ENCODE assay signal across 11 cellular contexts in the genomic region with DNA sequence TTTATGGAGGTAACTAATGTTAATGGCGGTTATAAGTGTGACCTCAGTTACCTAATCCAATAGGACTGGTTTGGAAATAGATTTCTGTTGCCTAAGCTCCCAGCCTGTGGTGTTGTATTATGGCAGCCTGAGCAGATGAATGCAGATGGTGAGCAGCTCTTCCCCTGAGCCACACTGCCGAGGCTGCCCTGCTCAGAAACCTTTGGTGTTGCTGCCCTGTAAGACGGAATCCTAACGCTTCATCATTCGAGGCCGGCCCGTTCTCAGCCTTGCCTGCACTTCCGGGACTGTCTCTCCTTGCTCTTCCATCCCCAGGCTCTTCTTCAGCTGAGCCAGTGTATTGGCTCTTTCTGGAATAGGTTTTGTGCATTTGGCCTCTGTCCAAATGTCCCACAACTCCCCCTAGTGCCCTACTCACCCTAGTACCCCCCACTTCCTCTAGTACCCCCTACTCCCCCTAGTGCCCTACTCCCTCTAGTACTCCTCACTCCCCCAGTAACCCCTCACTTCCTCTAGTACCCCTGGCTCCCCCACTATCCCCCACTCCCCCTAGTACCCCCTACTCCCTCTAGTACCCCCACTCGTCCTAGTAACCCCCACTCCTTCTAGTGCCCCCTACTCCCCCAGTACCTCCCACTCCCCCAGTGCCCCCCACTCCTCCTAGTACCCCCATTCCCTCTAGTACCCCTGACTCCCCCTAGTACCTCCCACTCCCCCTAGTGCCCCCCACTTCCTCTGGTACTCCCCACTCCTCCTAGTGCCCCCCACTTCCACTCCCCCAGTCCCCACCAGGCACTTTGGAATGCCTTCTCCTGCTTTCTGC.
DNase-seq lines count a peak whose midpoint lies in the region; ATAC-seq and TF ChIP-seq lines count a peak whose summit lies in the region.
"Had no signal": no experiment of that assay in that cellular context is flagged by ENCODE, and none has a peak within 500 bp of the region (broad histone marks: within the 10 kb centered on the region; RNA-seq: fewer than 3 reads in every experiment).

No MANE protein-coding gene starts in this region.

- no peak overlapping the region for H2BK120ac ChIP-seq in H9 (ENCODE audit: low read depth, low read length, poor library complexity, severe bottlenecking)

- ATAC-seq in GM21528 (IDR thresholded peaks at IDR 0.05; ENCODE audit: low FRiP score, unreplicated experiment): no peak
- ATAC-seq in HG03460 (IDR thresholded peaks at IDR 0.05; ENCODE audit: unreplicated experiment): no peak

- H2BK12ac ChIP-seq in H9 (ENCODE audit: insufficient read length, low read depth, low read length): no peak overlapping the region

- H3K27ac ChIP-seq in H9 (ENCODE audit: insufficient read length, low read depth, low read length): no peak overlapping the region
- H3K27ac ChIP-seq: coronary artery, prostate gland had no signal

- H3K79me1 ChIP-seq in H9 (ENCODE audit: insufficient read depth, low read depth, low read length, poor library complexity, severe bottlenecking): no peaks in the 10 kb centered on the region

- H2BK5ac ChIP-seq in H9 (ENCODE audit: insufficient read length, low read length): no peak overlapping the region

- no peak overlapping the region for H3K4me3 ChIP-seq in epithelial cell of proximal tubule (ENCODE audit: low read depth, low read length)
- H3K4me3 ChIP-seq: coronary artery, prostate gland had no signal

- H3K4me1 Mint-ChIP-seq in H9: no peaks in the 10 kb centered on the region

- no peaks in the 10 kb centered on the region for H3K23me2 ChIP-seq in H9 (ENCODE audit: insufficient read length, low read depth, low read length, poor library complexity, severe bottlenecking)

- H4K8ac ChIP-seq in H9 (replicated peaks; ENCODE audit: insufficient read length, low read depth, low read length): no peak overlapping the region

- no peaks in the 10 kb centered on the region; a peak in 2 of 7 replicates for H3K36me3 Mint-ChIP-seq in H9 (ENCODE audit: insufficient read depth in 1 of 3, low read depth in 3 of 3)

- no peak overlapping the region for H4K91ac ChIP-seq in H9 (ENCODE audit: insufficient read length, low read depth, low read length)

- H3T11ph ChIP-seq in H9 (ENCODE audit: low read length): no peak overlapping the region

- peaks cover 14 to 29% of the 10 kb centered on the region in 2 experiments for H3K9me3 Mint-ChIP-seq in H9

- no CpG with 5 or more reads among the region's 9 CpGs for WGBS in H9 (ENCODE audit: extremely low coverage, insufficient read length, low lambda C conversion rate)

- no peaks in the 10 kb centered on the region for H3K79me2 ChIP-seq in H9 (ENCODE audit: insufficient read depth, low read length)

- no peak overlapping the region for H2BK20ac ChIP-seq in H9 (ENCODE audit: low read depth, low read length, poor library complexity, severe bottlenecking)

- H3K56ac ChIP-seq in H9 (ENCODE audit: insufficient read length, low read depth, low read length): no peak overlapping the region

- H3K23ac ChIP-seq in H9 (ENCODE audit: insufficient read length, low read depth, low read length): no peak overlapping the region

- no peaks in the 10 kb centered on the region for H3K4me1 ChIP-seq in H9 (ENCODE audit: insufficient read depth, low read length)
- H3K4me1 ChIP-seq: prostate gland had no signal

- no peaks in the 10 kb centered on the region for H3K9me3 ChIP-seq in H9 (ENCODE audit: control insufficient read depth, low read depth, low read length)
- H3K9me3 ChIP-seq: prostate gland had no signal

- DNase-seq in AG20443 (ENCODE audit: low spot score): peak; percentile 96
- peak; percentile 65 for DNase-seq in GM10266 (ENCODE audit: extremely low spot score)
- peak; percentile 3 for DNase-seq in RKO (ENCODE audit: low spot score)
- DNase-seq in epithelial cell of proximal tubule (ENCODE audit: low read depth): no peak
- no peak for DNase-seq in H9
- no peak for DNase-seq in kidney tubule cell (ENCODE audit: low spot score)
- DNase-seq: activated CD8-positive, alpha-beta memory T cell treated with anti-CD3 and anti-CD28 coated beads, Interleukin-2, amount 50 U/mL, for 4 hours had no signal

- no peak overlapping the region; the same call in 1 of the 2 replicates for H3K14ac ChIP-seq in H9 (ENCODE audit: insufficient read depth, low read length)

- no peak overlapping the region for H3K27ac Mint-ChIP-seq in H9

- H4K20me1 ChIP-seq in H9 (ENCODE audit: control insufficient read depth, insufficient read depth, insufficient read length): no peaks in the 10 kb centered on the region

- no peak overlapping the region for H3K4me2 ChIP-seq in H9 (ENCODE audit: insufficient read depth, insufficient read length, low read length)

- no peak overlapping the region for H2AFZ ChIP-seq in H9 (ENCODE audit: low read length)

- no peak overlapping the region for H3K18ac ChIP-seq in H9 (ENCODE audit: insufficient read length, low read depth, low read length)

- no peak overlapping the region for H3K4ac ChIP-seq in H9 (ENCODE audit: low read depth, low read length)

- no peaks in the 10 kb centered on the region for H3K27me3 ChIP-seq in H9 (ENCODE audit: insufficient read depth, low read length)

- no peak overlapping the region for H4K5ac ChIP-seq in H9 (ENCODE audit: insufficient read length, low read depth, low read length)

- H2BK15ac ChIP-seq in H9 (ENCODE audit: low read depth, low read length): no peak overlapping the region

- TF ChIP-seq CTCF in GM10266 (IDR thresholded peaks at IDR 0.05; ENCODE audit: control insufficient read depth, insufficient read depth, low read depth, missing control alignments): peak; percentile 21
- peak; percentile 57 for TF ChIP-seq CTCF in epithelial cell of proximal tubule (conservative IDR thresholded peaks at IDR 0.05; ENCODE audit: low read depth, low read length)
- no peak for TF ChIP-seq CTCF in H9 (conservative IDR thresholded peaks at IDR 0.05)

- H3K27me3 Mint-ChIP-seq in H9 (ENCODE audit: low read depth): peaks cover 8% of the 10 kb centered on the region

- H3K4me3 Mint-ChIP-seq in H9: no peak overlapping the region

- no peak overlapping the region for H2AK5ac ChIP-seq in H9 (ENCODE audit: insufficient read length, low read length)

- H3K9ac ChIP-seq in H9 (ENCODE audit: extremely low read depth, insufficient read length, low read length): no peak overlapping the region

Comparison
In these comparisons a context has a peak if more than half of its experiments do, and no peak if none do; other contexts are left out.
1. DNase-seq: peak in AG20443 (single experiment), GM10266 (single experiment) and RKO (single experiment); none in epithelial cell of proximal tubule (single experiment), H9 (single experiment) and kidney tubule cell (single experiment).